9 cellular contexts compared by ENCODE assay signal in genomic region chr16:88649924-88650748, GRCh38. TPM values are rescaled to one million over a fixed set of nuclear protein-coding genes. Genes with fewer than 3 reads are reported as not detected.
A peak's percentile ranks its signal among the peaks of the same experiment; 100 is the strongest.
DNase-seq lines count a peak whose midpoint lies in the region; ATAC-seq and TF ChIP-seq lines count a peak whose summit lies in the region.
"Had no signal": no experiment of that assay in that cellular context is flagged by ENCODE, and none has a peak within 500 bp of the region (broad histone marks: within the 10 kb centered on the region; RNA-seq: fewer than 3 reads in every experiment).

No MANE protein-coding gene starts in this region.

- POLR2A ChIA-PET in HEK293 (lab: Yijun Ruan, JAX), result interaction anchor here (1.1 to 1.7 kb wide), 2 partner anchors 12 to 13 kb away, joined by 4 to 5 read pairs; partner anchors contain the start of genes IL17C and MVD

- DNase-seq in NOMO-1 (lab: John Stamatoyannopoulos, UW; ENCODE audit: unreplicated experiment in 2 of 2) (peak; percentile 58 to 59), body of pancreas (peak; percentile 40 to 57 (median 46)), left lung (peak; percentile 71 to 80), stomach (peak; percentile 48), pons (ENCODE audit: low spot score) (no peak)
- no peak for DNase-seq in activated CD4-positive, CD25-positive, alpha-beta regulatory T cell (lab: John Stamatoyannopoulos, UW)

- H3K4me3 ChIP-seq in GM12875 (ENCODE audit: low read depth, low read length), result peak overlapping the region; percentile 97
- peak overlapping the region; percentile 75 for H3K4me3 ChIP-seq in HEK293 (ENCODE audit: low read depth, low read length)
- peak overlapping the region; percentile 30 to 38 for H3K4me3 ChIP-seq in body of pancreas
- peak overlapping the region; percentile 78 to 94 for H3K4me3 ChIP-seq in left lung
- H3K4me3 ChIP-seq in stomach, result peak overlapping the region; percentile 56 to 83 (median 74)

- TF ChIP-seq EP300 in stomach (IDR thresholded peaks at IDR 0.05), result no peak

- CTCF ChIA-PET in HEK293 (lab: Yijun Ruan, JAX), result interaction anchor here (0.5 to 1.0 kb wide), 4 partner anchors 11 to 852 kb away, joined by 3 to 5 read pairs (median 4); no protein-coding TSS in a partner anchor

- H3K36me3 ChIP-seq in HEK293 (ENCODE audit: control insufficient read depth in 2 of 2, insufficient read depth in 1 of 2, low read length in 2 of 2) (peaks cover 0 to 21% of the 10 kb centered on the region in 2 experiments; a peak in 2 of 3 replicates), body of pancreas (replicated peaks in 1 of 2; ENCODE audit: insufficient read depth in 1 of 2, low read depth in 2 of 2) (no peaks in the 10 kb centered on the region), left lung (peaks cover 0 to 68% of the 10 kb centered on the region in 2 donors), stomach (peaks cover 5 to 51% (median 39%) of the 10 kb centered on the region in 4 donors)

- H3K9me3 ChIP-seq in HEK293 (ENCODE audit: control insufficient read depth, insufficient read depth, low read depth, low read length), result no peaks in the 10 kb centered on the region
- no peaks in the 10 kb centered on the region for H3K9me3 ChIP-seq in body of pancreas
- no peaks in the 10 kb centered on the region for H3K9me3 ChIP-seq in left lung
- H3K9me3 ChIP-seq in stomach, result no peaks in the 10 kb centered on the region

- TF ChIP-seq POLR2A in body of pancreas (IDR thresholded peaks at IDR 0.05) (no peak), stomach (IDR thresholded peaks at IDR 0.05) (no peak)

- H3K27ac ChIP-seq in HEK293 (ENCODE audit: extremely low read depth, low read depth, low read length) (peak overlapping the region; percentile 73; the same call in 1 of the 2 replicates), body of pancreas (peak overlapping the region; percentile 65 to 86 (median 70)), left lung (peak overlapping the region; percentile 75 to 90), stomach (peak overlapping the region; percentile 28 to 91 (median 86))

- peak; percentile 41 for ATAC-seq in body of pancreas
- peak; percentile 54 for ATAC-seq in left lung

- WGBS in body of pancreas, 2 donors, result 24 to 46% methylated on average over 20 to 37 of the region's 37 CpGs
- WGBS in stomach, 5 donors, result 11 to 32% (median 17%) methylated on average over 11 to 37 of the region's 37 CpGs

- H3K4me1 ChIP-seq in HEK293 (ENCODE audit: control insufficient read depth, insufficient read depth, low read length) (peaks cover 7% of the 10 kb centered on the region; the same call in 1 of the 2 replicates), body of pancreas (peaks cover 31% of the 10 kb centered on the region), left lung (peaks cover 5 to 55% of the 10 kb centered on the region in 2 donors), stomach (peaks cover 27 to 44% (median 34%) of the 10 kb centered on the region in 4 donors)

- no peak for TF ChIP-seq CTCF in GM12875 (IDR thresholded peaks at IDR 0.05; ENCODE audit: borderline replicate concordance, insufficient read depth, low read depth, low read length)
- TF ChIP-seq CTCF in HEK293 (tag by site-specific recombination; IDR thresholded peaks at IDR 0.05), result no peak
- no peak for TF ChIP-seq CTCF in body of pancreas (IDR thresholded peaks at IDR 0.05)
- TF ChIP-seq CTCF in left lung (IDR thresholded peaks at IDR 0.05), result no peak
- no peak for TF ChIP-seq CTCF in stomach (IDR thresholded peaks at IDR 0.05)

- H3K27me3 ChIP-seq in body of pancreas, result no peaks in the 10 kb centered on the region
- no peaks in the 10 kb centered on the region for H3K27me3 ChIP-seq in left lung
- H3K27me3 ChIP-seq in stomach, result no peaks in the 10 kb centered on the region

- intact Hi-C loops in body of pancreas (cut with DNase I), result no loop called here
- intact Hi-C loops in left lung (cut with DNase I), result no loop called here
- intact Hi-C loops in stomach (cut with DNase I; ENCODE audit: low total_unique reads), result no loop called here

TF ChIP-seq in HEK293, 187 proteins besides CTCF, POLR2A, EP300 and RAD21 (continues in another document):
- peak; percentile 24; the same call in 1 of the 2 replicates for TF ChIP-seq GLIS1 (tag by site-specific recombination; IDR thresholded peaks at IDR 0.05)
- TF ChIP-seq BCL11B (tag by site-specific recombination; IDR thresholded peaks at IDR 0.05; ENCODE audit: low read depth), result no peak
- peak; percentile 78 for TF ChIP-seq EGR2 (tag by site-specific recombination; IDR thresholded peaks at IDR 0.05; ENCODE audit: low read depth)
- TF ChIP-seq GLIS2 (tag by site-specific recombination; IDR thresholded peaks at IDR 0.05), result peak; percentile 49; the same call in 1 of the 2 replicates
- no peak for TF ChIP-seq ZNF148 (tag by site-specific recombination; IDR thresholded peaks at IDR 0.05; ENCODE audit: borderline replicate concordance)
- TF ChIP-seq ZIC2 (tag by site-specific recombination; IDR thresholded peaks at IDR 0.05), result no peak; the same call in 1 of the 2 replicates
- TF ChIP-seq ZNF26 (tag by site-specific recombination; IDR thresholded peaks at IDR 0.05), result no peak

RNA-seq across cellular contexts. Expression of gene CYBA, which starts 0.7 kb away (rescaled TPM):
- 100 to 1,000 TPM; 126 to 177 TPM for total RNA-seq in body of pancreas
- total RNA-seq in left lung, result 100 to 1,000 TPM; 243 to 396 TPM
- 100 to 1,000 TPM in 3 of 5 donors, 10 to 100 TPM in 2; 21.0 to 480 (median 175) TPM for total RNA-seq in stomach
- polyA plus RNA-seq in stomach, result 100 to 1,000 TPM in 2 of 3 donors, 10 to 100 TPM in 1; 57.1 to 165 (median 159) TPM

RNA-seq across cellular contexts. Expression of gene IL17C, which starts 11.8 kb away (rescaled TPM):
- total RNA-seq in body of pancreas (not detected), left lung (not detected), stomach (under 1 TPM in 1 of 5 donors, not detected in 4; 0.87 TPM)
- 1 to 10 TPM in 1 of 3 donors, not detected in 2; 1.2 TPM for polyA plus RNA-seq in stomach
- total RNA-seq: subcutaneous adipose tissue had no signal

RNA-seq across cellular contexts. Expression of gene MVD, which starts 12.8 kb away (rescaled TPM):
- 10 to 100 TPM; 16.9 to 28.7 TPM for total RNA-seq in body of pancreas
- total RNA-seq in left lung, result 100 to 1,000 TPM in 1 of 2 donors, 10 to 100 TPM in 1; 66.3 to 154 TPM
- total RNA-seq in stomach, result 100 to 1,000 TPM in 1 of 5 donors, 10 to 100 TPM in 3, 1 to 10 TPM in 1; 7.1 to 302 (median 32.6) TPM
- 10 to 100 TPM; 56.8 to 73.7 (median 58.8) TPM for polyA plus RNA-seq in stomach

RNA-seq across cellular contexts. Expression of gene SNAI3, which starts 36.2 kb away (rescaled TPM):
- total RNA-seq in body of pancreas (under 1 TPM in 1 of 2 donors, not detected in 1; 0.26 TPM), left lung (1 to 10 TPM; 1.9 to 2.3 TPM), stomach (1 to 10 TPM in 1 of 5 donors, under 1 TPM in 1, not detected in 3; 0.55 to 2.6 TPM)
- polyA plus RNA-seq in stomach, result 1 to 10 TPM; 1.0 to 4.2 (median 1.5) TPM

RNA-seq across cellular contexts. Expression of gene RNF166, which starts 56.1 kb away (rescaled TPM):
- total RNA-seq in body of pancreas, result 10 to 100 TPM; 16.6 to 27.7 TPM
- 10 to 100 TPM; 28.4 to 54.0 TPM for total RNA-seq in left lung
- 10 to 100 TPM in 4 of 5 donors, 1 to 10 TPM in 1; 8.8 to 31.9 (median 14.6) TPM for total RNA-seq in stomach
- 10 to 100 TPM; 11.5 to 20.6 (median 13.1) TPM for polyA plus RNA-seq in stomach

Comparison
In these comparisons a context has a peak if more than half of its experiments do, and no peak if none do; other contexts are left out.
1. H3K4me3 ChIP-seq: peak in every context shown above with its lines; median percentile 97 in GM12875; 86 in left lung; 75 in HEK293; 74 in stomach; 34 in body of pancreas.
2. DNase-seq: peak in NOMO-1 (2 of 2), body of pancreas (4 of 4), left lung (2 of 2) and stomach (single experiment); none in pons (single experiment) and activated CD4-positive, CD25-positive, alpha-beta regulatory T cell (0 of 4).
3. Peak in every context shown above with its lines, with median percentiles within 50 percentile points of each other: H3K27ac ChIP-seq.